In the genomic region with DNA sequence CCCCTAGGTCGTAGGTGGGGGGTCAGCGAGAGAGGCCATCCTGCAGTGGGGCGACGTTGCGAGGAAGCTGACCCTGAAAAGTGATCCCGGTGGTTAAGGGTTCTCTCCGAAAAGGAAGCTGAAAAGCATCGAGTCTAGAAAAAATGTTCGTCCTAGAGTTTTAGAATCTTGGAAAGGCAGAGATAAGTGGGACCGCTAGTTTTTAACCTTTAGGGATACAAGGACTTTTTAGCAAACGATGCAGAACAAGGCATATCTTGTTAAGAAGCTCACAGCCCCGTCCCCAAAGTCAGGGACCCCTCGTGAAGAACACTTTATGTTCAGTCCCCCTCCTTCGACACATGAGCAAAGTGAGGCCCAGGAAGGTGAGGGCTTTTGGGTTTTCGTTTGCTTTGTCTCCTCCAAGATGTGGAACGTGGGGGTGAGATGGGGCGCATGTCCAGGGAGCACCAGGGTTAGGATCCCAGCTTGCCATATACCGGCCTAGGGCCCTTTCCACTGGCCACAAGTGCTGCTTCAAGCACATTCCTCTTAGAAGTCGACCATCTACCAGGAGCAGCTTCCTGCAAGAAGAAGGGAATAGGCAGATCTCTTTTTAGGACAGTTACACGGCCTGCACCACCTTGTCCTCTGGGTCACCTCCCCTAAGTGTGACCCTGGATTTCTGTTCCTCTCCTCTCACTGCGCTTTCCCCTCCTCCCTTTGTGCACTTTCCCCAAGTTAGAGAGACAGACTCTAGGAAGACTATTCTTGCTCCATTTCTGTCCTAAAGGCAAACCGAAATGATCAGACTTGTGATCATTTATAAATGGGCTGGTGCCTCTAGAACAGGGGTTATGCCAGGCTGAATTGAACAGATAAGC, we compare ENCODE assay signal across 8 cellular contexts. TPM values are rescaled to one million over a fixed set of nuclear protein-coding genes. Genes with fewer than 3 reads are reported as not detected.
DNase-seq lines count a peak whose midpoint lies in the region; ATAC-seq, FAIRE-seq and TF ChIP-seq lines count a peak whose summit lies in the region.

No MANE protein-coding gene starts in this region.

- H3K27me3 ChIP-seq in GM12878 (replicated peaks in 1 of 2; ENCODE audit: control insufficient read depth in 2 of 2, insufficient read depth in 2 of 2, low read length in 1 of 2) (no peaks in the 10 kb centered on the region; a peak in 1 of 4 replicates), liver (ENCODE audit: control insufficient read depth in 4 of 4, insufficient read depth in 4 of 4, low read length in 3 of 4) (no peaks in the 10 kb centered on the region), upper lobe of right lung (no peaks in the 10 kb centered on the region)

- H3K4me1 ChIP-seq in GM12878 (ENCODE audit: control insufficient read depth, insufficient read depth, low read length) (peaks cover 8% of the 10 kb centered on the region), liver (ENCODE audit: control insufficient read depth in 4 of 4, insufficient read depth in 4 of 4, low read length in 3 of 4) (peaks cover 0 to 20% (median 9%) of the 10 kb centered on the region in 4 donors), upper lobe of right lung (peaks cover 9% of the 10 kb centered on the region)

- H3K4me3 ChIP-seq in GM12875 (ENCODE audit: low read depth, low read length): peak overlapping the region; percentile 96
- peak overlapping the region; percentile 94 for H3K4me3 ChIP-seq in GM12878
- peak overlapping the region; percentile 65 to 85 (median 78) for H3K4me3 ChIP-seq in liver (ENCODE audit: low read depth in 1 of 3, low read length in 3 of 3)
- peak overlapping the region; percentile 85 for H3K4me3 ChIP-seq in upper lobe of right lung

- TF ChIP-seq CTCF in GM12875 (IDR thresholded peaks at IDR 0.05; ENCODE audit: borderline replicate concordance, insufficient read depth, low read depth, low read length) (no peak), GM12878 (IDR thresholded peaks at IDR 0.05 in 2 of 3, conservative IDR thresholded peaks at IDR 0.05 in 1 of 3; ENCODE audit: control insufficient read depth in 2 of 3, extremely low read depth in 1 of 3, insufficient read depth in 1 of 3, low read depth in 3 of 3, low read length in 3 of 3) (no peak), liver (IDR thresholded peaks at IDR 0.05; ENCODE audit: low read depth, low read length, missing input control) (no peak), upper lobe of right lung (IDR thresholded peaks at IDR 0.05) (no peak), omental fat pad (IDR thresholded peaks at IDR 0.05) (no peak)

- no peaks in the 10 kb centered on the region for H3K36me3 ChIP-seq in GM12878 (ENCODE audit: control insufficient read depth in 2 of 2, insufficient read depth in 2 of 2, low read length in 1 of 2)
- H3K36me3 ChIP-seq in liver (ENCODE audit: control insufficient read depth in 4 of 4, insufficient read depth in 3 of 4, low read depth in 1 of 4, low read length in 3 of 4): no peaks in the 10 kb centered on the region
- no peaks in the 10 kb centered on the region for H3K36me3 ChIP-seq in upper lobe of right lung

- ATAC-seq in GM12878: peak; percentile 27
- no peak for ATAC-seq in upper lobe of right lung
- ATAC-seq in HG03378 (IDR thresholded peaks at IDR 0.05; ENCODE audit: unreplicated experiment): no peak
- ATAC-seq in GM19328 (IDR thresholded peaks at IDR 0.05; ENCODE audit: unreplicated experiment): no peak
- ATAC-seq in omental fat pad (ENCODE audit: low FRiP score): no peak

- H3K27ac ChIP-seq in GM12878 (ENCODE audit: control insufficient read depth, insufficient read depth) (peak overlapping the region; percentile 64), liver (ENCODE audit: low read depth in 1 of 2, low read length in 2 of 2) (no peak overlapping the region), upper lobe of right lung (peak overlapping the region; percentile 55)

- no peaks in the 10 kb centered on the region for H3K9me3 Mint-ChIP-seq in IgD-negative memory B cell

- DNase-seq in GM12878 (ENCODE audit: low read depth, low spot score) (no peak), upper lobe of right lung (no peak), omental fat pad (ENCODE audit: low spot score) (no peak)

- no peak for FAIRE-seq in GM12878 (lab: Jason Lieb, UNC)

- peak overlapping the region; percentile 99 for H3K4me2 ChIP-seq in GM12878 (ENCODE audit: control insufficient read depth, insufficient read depth)

- SMC1A ChIA-PET in GM12878 (lab: Charles Lee; ENCODE audit: uncharacterized antibody, unreplicated experiment): interaction anchor here (0.8 to 1.8 kb wide), 7 partner anchors 10 to 444 kb away, joined by 3 to 6 read pairs (median 4); a partner anchor contains a TSS

- H3K9ac ChIP-seq in GM12878 (ENCODE audit: control insufficient read depth, insufficient read depth, low read length) (peak overlapping the region; percentile 87), liver (ENCODE audit: low read depth in 1 of 2, low read length in 2 of 2) (peak overlapping the region; percentile 42 to 75)

- peak overlapping the region in 2 of 3 donors; percentile 13 to 59 for H3K27ac Mint-ChIP-seq in IgD-negative memory B cell

- intact Hi-C loops in GM12878 (cut with micrococcal nuclease; ENCODE audit: unreplicated experiment) (no loop called here), upper lobe of right lung (cut with DNase I) (no loop called here)

- CTCF ChIA-PET in GM12878 (lab: Yijun Ruan, JAX): interaction anchor here (0.6 to 1.7 kb wide), 7 partner anchors 10 to 192 kb away, joined by 3 to 5 read pairs (median 3); a partner anchor contains a TSS

- no peak for TF ChIP-seq RAD21 in GM12878 (IDR thresholded peaks at IDR 0.05; ENCODE audit: insufficient read depth, low read depth, low read length)
- no peak for TF ChIP-seq RAD21 in liver (IDR thresholded peaks at IDR 0.05)

- TF ChIP-seq EP300 in GM12878 (IDR thresholded peaks at IDR 0.05; ENCODE audit: borderline replicate concordance in 1 of 2, control insufficient read depth in 1 of 2, low read depth in 2 of 2, low read length in 2 of 2): no peak

- H3K4me1 Mint-ChIP-seq in IgD-negative memory B cell: peaks cover 7 to 23% (median 22%) of the 10 kb centered on the region in 3 donors

- POLR2A ChIA-PET in GM12878 (lab: Charles Lee): interaction anchor here (0.6 to 1.2 kb wide), 2 partner anchors 9 to 150 kb away, joined by 3 read pairs; no protein-coding TSS in a partner anchor

- H2AFZ ChIP-seq in GM12878 (ENCODE audit: control insufficient read depth, low read depth, low read length): peak overlapping the region; percentile 99

- peaks cover 9% of the 10 kb centered on the region for H3K79me2 ChIP-seq in GM12878 (ENCODE audit: control insufficient read depth, insufficient read depth, low read length)

- no peaks in the 10 kb centered on the region for H4K20me1 ChIP-seq in GM12878 (ENCODE audit: control insufficient read depth, insufficient read depth)

- H3K36me3 Mint-ChIP-seq in IgD-negative memory B cell: peaks cover 4% of the 10 kb centered on the region

- RAD21 ChIA-PET in GM12878 (lab: Charles Lee; ENCODE audit: unreplicated experiment): interaction anchor here (0.6 to 1.6 kb wide), 2 partner anchors 26 to 79 kb away, joined by 3 read pairs; no protein-coding TSS in a partner anchor

- in situ Hi-C loops in GM12878 (cut with MboI): no loop called here

- H3K9me3 ChIP-seq in GM12878 (replicated peaks; ENCODE audit: control insufficient read depth, insufficient read depth, low read length): no peaks in the 10 kb centered on the region
- no peaks in the 10 kb centered on the region for H3K9me3 ChIP-seq in liver (ENCODE audit: control insufficient read depth in 4 of 4, low read length in 3 of 4)
- no peaks in the 10 kb centered on the region for H3K9me3 ChIP-seq in upper lobe of right lung

- H3K27me3 Mint-ChIP-seq in IgD-negative memory B cell: no peaks in the 10 kb centered on the region

- WGBS in GM12878 (ENCODE audit: insufficient coverage, insufficient replicate concordance, low lambda C conversion rate, missing lambda C conversion rate): 50% methylated on average over 22 of the region's 22 CpGs
- 35% methylated on average over 22 of the region's 22 CpGs for WGBS in liver

- BruUV-seq in GM12878 (replicated peaks; lab: Mats Ljungman, UMichigan): TSS peak; percentile 64

- H3K4me3 Mint-ChIP-seq in IgD-negative memory B cell: peak overlapping the region; percentile 74 to 92 (median 82)

- no peak for TF ChIP-seq POLR2A in GM12878 (IDR thresholded peaks at IDR 0.05; ENCODE audit: low read depth, low read length)

TF ChIP-seq in GM12878, 131 proteins besides CTCF, POLR2A, EP300 and RAD21 (continues in another document):
- TF ChIP-seq BCL11A (IDR thresholded peaks at IDR 0.05; ENCODE audit: low read depth, low read length) (no peak), MTA2 (IDR thresholded peaks at IDR 0.05; ENCODE audit: low read depth) (no peak), SREBF2 (IDR thresholded peaks at IDR 0.05; ENCODE audit: low read length) (no peak), ZNF207 (IDR thresholded peaks at IDR 0.05; ENCODE audit: borderline replicate concordance) (no peak), SPI1 (IDR thresholded peaks at IDR 0.05; ENCODE audit: borderline replicate concordance, insufficient read depth, low read depth, low read length) (no peak)

TF ChIP-seq in liver, 16 proteins besides CTCF, POLR2A, EP300 and RAD21 (continues in another document):
- no peak for TF ChIP-seq NR2F2 (IDR thresholded peaks at IDR 0.05)
- no peak for TF ChIP-seq FOXA2 (IDR thresholded peaks at IDR 0.05)
- TF ChIP-seq TAF1 (conservative IDR thresholded peaks at IDR 0.05): no peak
- TF ChIP-seq EGR1 (IDR thresholded peaks at IDR 0.05; ENCODE audit: low read depth in 2 of 2): no peak
- TF ChIP-seq GABPA (IDR thresholded peaks at IDR 0.05 in 1 of 2, conservative IDR thresholded peaks at IDR 0.05 in 1 of 2): no peak
- no peak for TF ChIP-seq FOXA1 (IDR thresholded peaks at IDR 0.05)

RNA-seq across cellular contexts. Expression of a gene that starts 1.0 kb away (rescaled TPM):
- 0.63 TPM for polyA plus RNA-seq in IgD-negative memory B cell
- total RNA-seq in GM12878 (2013; cell fraction: nucleolus; rRNA removed): 20.0 and 20.7 TPM in 2 replicates
- total RNA-seq in GM12878 (2014; rRNA removed): 7.1 and 7.2 TPM in 2 replicates
- 6.3 and 6.6 TPM in 2 replicates for total RNA-seq in GM12878 (2014; rRNA removed; fragmentation: Illumina TruSeq; extraction: Trizol)
- 6.2 and 6.6 TPM in 2 replicates for total RNA-seq in GM12878 (2021)
- polyA plus RNA-seq in GM12878 (2011; ENCODE audit: low read depth): 2.3 TPM
- 8.8 and 10.7 TPM in 2 replicates for polyA plus RNA-seq in GM12878 (2011; rRNA removed)
- 4.9 and 5.2 TPM in 2 replicates for polyA plus RNA-seq in GM12878 (2011; cell fraction: cytosol; rRNA removed)
- 7.0 and 7.6 TPM in 2 replicates for polyA plus RNA-seq in GM12878 (2011; cell fraction: nucleus; rRNA removed)
- polyA plus RNA-seq in GM12878 (2012): 2.3 and 2.8 TPM in 2 replicates
- 7.0 and 10.7 TPM in 2 replicates for polyA plus RNA-seq in GM12878 (2014; fragmentation: Illumina TruSeq; extraction: Trizol)
- polyA plus RNA-seq in GM12878 (2014; fragmentation: Nextera tagmentation; extraction: Ambion mirVana): 1 to 10 TPM; 1.7 to 2.7 TPM
- 5.8 and 6.6 TPM in 2 replicates for polyA plus RNA-seq in GM12878 (2014; rRNA removed)
- polyA plus RNA-seq in GM12878 (2016; fragmentation: Nextera tagmentation; extraction: Ambion mirVana): 1 to 10 TPM; 6.8 to 7.4 TPM
- 9.4 and 11.5 TPM in 2 replicates for polyA minus RNA-seq in GM12878 (2011; rRNA and poly(A)+ RNA removed)
- 1.9 and 2.6 TPM in 2 replicates for polyA minus RNA-seq in GM12878 (2011; cell fraction: cytosol; rRNA and poly(A)+ RNA removed)
- 11.1 and 18.6 TPM in 2 replicates for polyA minus RNA-seq in GM12878 (2011; cell fraction: nucleus; rRNA and poly(A)+ RNA removed)
- 1 to 10 TPM; 3.1 to 7.6 TPM for total RNA-seq in liver
- polyA plus RNA-seq in liver: 1 to 10 TPM; 2.2 to 3.4 TPM
- total RNA-seq in upper lobe of right lung: 4.4 TPM
- total RNA-seq in omental fat pad: 1 to 10 TPM; 3.5 to 5.7 (median 4.6) TPM

Comparison
In these comparisons a context has a peak if more than half of its experiments do, and no peak if none do; other contexts are left out.
1. H3K27ac ChIP-seq: peak in GM12878 (single experiment) and upper lobe of right lung (single experiment); none in liver (0 of 2).
2. Peak in every context shown above with its lines, with median percentiles within 50 percentile points of each other: H3K4me3 ChIP-seq.